9 cellular contexts compared by ENCODE assay signal in the genomic region with DNA sequence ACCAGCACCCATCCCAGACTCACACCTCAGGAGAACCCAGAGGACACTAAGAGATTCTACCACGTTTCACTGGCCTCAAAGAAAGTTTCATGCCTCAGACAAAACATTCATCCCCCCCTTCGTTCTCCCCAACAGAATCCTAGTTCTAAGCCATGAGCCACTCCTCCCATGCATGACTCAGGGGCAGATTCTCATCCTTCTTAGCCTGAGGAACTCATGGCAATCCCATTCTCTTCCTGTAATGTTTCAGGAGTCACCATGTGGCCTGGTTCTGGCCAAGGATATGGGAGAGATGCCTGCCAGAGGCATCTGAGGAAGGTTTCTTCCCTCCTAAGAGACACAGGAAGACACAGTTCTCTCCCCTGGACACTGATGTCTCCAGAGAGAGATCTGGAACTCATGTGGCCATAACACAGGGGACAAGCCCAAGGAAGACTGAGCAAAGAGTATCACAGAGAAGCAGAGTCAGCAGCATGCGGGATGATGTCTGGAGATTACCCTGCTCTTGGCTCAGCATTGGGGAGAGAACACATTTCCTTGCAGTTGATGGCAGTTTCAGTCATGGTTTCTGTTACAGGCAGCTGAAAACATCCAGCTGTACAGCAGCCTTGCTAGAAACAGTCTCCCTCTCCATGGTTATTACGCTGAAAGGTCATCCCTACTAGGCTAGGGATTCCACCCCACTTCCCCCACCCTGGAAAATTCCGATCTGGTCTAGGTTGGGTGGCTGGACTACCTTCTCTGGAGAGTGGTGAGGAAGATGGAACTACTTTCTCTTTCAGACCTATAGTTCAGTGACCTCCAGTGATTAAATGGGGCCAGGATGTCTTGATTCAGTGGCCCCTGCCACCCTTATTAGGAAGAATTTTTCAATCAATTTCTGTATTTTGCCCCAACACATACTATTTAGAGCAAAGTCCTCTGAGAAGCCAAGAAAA.
DNase-seq lines count a peak whose midpoint lies in the region; ATAC-seq, FAIRE-seq and TF ChIP-seq lines count a peak whose summit lies in the region.
"Had no signal": no experiment of that assay in that cellular context is flagged by ENCODE, and none has a peak within 500 bp of the region (broad histone marks: within the 10 kb centered on the region; RNA-seq: fewer than 3 reads in every experiment).

No MANE protein-coding gene starts in this region.

- H3K4me3 ChIP-seq in K562 (no peak overlapping the region), H7 (ENCODE audit: insufficient read depth, low read depth, low read length) (no peak overlapping the region)

- no peaks in the 10 kb centered on the region for H3K79me2 ChIP-seq in K562 (ENCODE audit: control insufficient read depth, insufficient read depth, low read length)

- peaks cover 19 to 35% of the 10 kb centered on the region in 2 experiments for H3K4me1 ChIP-seq in K562 (replicated peaks in 1 of 2; ENCODE audit: control insufficient read depth in 2 of 2, insufficient read depth in 2 of 2, low read length in 2 of 2)

- DNase-seq in EL (peak; percentile 65), GM20000 (ENCODE audit: low spot score) (peak; percentile 32), K562 (ENCODE audit: extremely low read depth in 1 of 4, low spot score in 3 of 4) (no peak), H7 (no peak), NCI-H1092 treated with DMSO at 0.1 percent for 48 hours (lab: John Stamatoyannopoulos, UW) (no peak)
- DNase-seq in activated CD4-positive, alpha-beta T cell treated with anti-CD3 and anti-CD28 coated beads, Interleukin-2, amount 10 ng/mL, durations not matched to agents 24 days and 14 days = no peak
- DNase-seq: NCI-H2029 treated with DMSO at 0.1 percent for 48 hours had no signal

- POLR2A ChIA-PET in K562 (lab: Yijun Ruan, JAX) = interaction anchor here (0.6 kb wide), 1 partner anchor 10 kb away, joined by 3 read pairs; no protein-coding TSS in a partner anchor

- FAIRE-seq in K562 (lab: Jason Lieb, UNC) = no peak

- H3K36me3 ChIP-seq in K562 (ENCODE audit: control insufficient read depth, insufficient read depth, low read length) (no peaks in the 10 kb centered on the region), H7 (replicated peaks; ENCODE audit: control insufficient read depth, insufficient read depth, low read length) (no peaks in the 10 kb centered on the region)

- no peak overlapping the region for H3K27ac Mint-ChIP-seq in activated CD4-positive, alpha-beta T cell treated with anti-CD3 and anti-CD28 coated beads, Interleukin-2, amount 10 ng/mL, durations not matched to agents 24 days and 14 days

- peaks cover 2% of the 10 kb centered on the region for H3K9me3 Mint-ChIP-seq in activated CD4-positive, alpha-beta T cell treated with anti-CD3 and anti-CD28 coated beads, Interleukin-2, amount 10 ng/mL, durations not matched to agents 24 days and 14 days

- TF ChIP-seq RAD21 in K562 (CRISPR knock-in tag; conservative IDR thresholded peaks at IDR 0.05 in 1 of 2, IDR thresholded peaks at IDR 0.05 in 1 of 2) = no peak

- H4K20me1 ChIP-seq in K562 (replicated peaks; ENCODE audit: control insufficient read depth, insufficient read depth, low read length) = no peaks in the 10 kb centered on the region

- no peaks in the 10 kb centered on the region for H3K9me3 ChIP-seq in K562 (replicated peaks; ENCODE audit: control insufficient read depth, insufficient read depth, low read depth, low read length)

- H3K9me1 ChIP-seq in K562 (ENCODE audit: control insufficient read depth, insufficient read depth, low read length) = no peaks in the 10 kb centered on the region

- intact Hi-C loops in K562 (cut with micrococcal nuclease) = no loop called here
- intact Hi-C loops in activated CD4-positive, alpha-beta T cell treated with anti-CD3 and anti-CD28 coated beads, Interleukin-2, amount 10 ng/mL, durations not matched to agents 24 days and 14 days (cut with micrococcal nuclease) = no loop called here

- peak; percentile 70 for ATAC-seq in HG03095 (IDR thresholded peaks at IDR 0.05; ENCODE audit: unreplicated experiment)
- no peak for ATAC-seq in K562
- no peak for ATAC-seq in HG02970 (IDR thresholded peaks at IDR 0.05; ENCODE audit: low FRiP score, unreplicated experiment)

- BruUV-seq in K562 (replicated peaks; lab: Mats Ljungman, UMichigan) = no TSS peak

- peaks cover under 1% of the 10 kb centered on the region for H3K27me3 Mint-ChIP-seq in activated CD4-positive, alpha-beta T cell treated with anti-CD3 and anti-CD28 coated beads, Interleukin-2, amount 10 ng/mL, durations not matched to agents 24 days and 14 days

- WGBS in K562 (ENCODE audit: insufficient coverage, low coverage, missing lambda C conversion rate) = 57% methylated on average over 5 of the region's 5 CpGs

- no peak for TF ChIP-seq POLR2A in K562 (conservative IDR thresholded peaks at IDR 0.05)

- peak overlapping the region in 1 of 2 experiments; percentile 10; a peak in 1 of 4 replicates for H3K9ac ChIP-seq in K562 (ENCODE audit: insufficient read depth in 1 of 2, low read depth in 2 of 2, low read length in 2 of 2)

- H3K27ac ChIP-seq in K562 (ENCODE audit: extremely low read depth, low read depth, low read length) = no peak overlapping the region

- CTCF ChIA-PET in K562 (lab: Yijun Ruan, JAX; ENCODE audit: low intra/inter-chr PET ratio) = no interaction called here

- TF ChIP-seq EP300 in K562 (IDR thresholded peaks at IDR 0.05; ENCODE audit: low read length) = no peak

- TF ChIP-seq CTCF in GM20000 (IDR thresholded peaks at IDR 0.05; ENCODE audit: extremely low read depth, missing control alignments) = no peak
- TF ChIP-seq CTCF in K562 (IDR thresholded peaks at IDR 0.05 in 2 of 3, conservative IDR thresholded peaks at IDR 0.05 in 1 of 3; ENCODE audit: insufficient read depth in 2 of 3, low read depth in 1 of 3, low read length in 3 of 3) = no peak

- in situ Hi-C loops in K562 (cut with MboI) = no loop called here

- H3K4me1 Mint-ChIP-seq in activated CD4-positive, alpha-beta T cell treated with anti-CD3 and anti-CD28 coated beads, Interleukin-2, amount 10 ng/mL, durations not matched to agents 24 days and 14 days = no peaks in the 10 kb centered on the region

- H2AFZ ChIP-seq in K562 (ENCODE audit: low read depth, low read length) = peak overlapping the region; percentile 44

- no peaks in the 10 kb centered on the region for H3K36me3 Mint-ChIP-seq in activated CD4-positive, alpha-beta T cell treated with anti-CD3 and anti-CD28 coated beads, Interleukin-2, amount 10 ng/mL, durations not matched to agents 24 days and 14 days (ENCODE audit: low read depth)

- no peak overlapping the region for H3K4me3 Mint-ChIP-seq in activated CD4-positive, alpha-beta T cell treated with anti-CD3 and anti-CD28 coated beads, Interleukin-2, amount 10 ng/mL, durations not matched to agents 24 days and 14 days

- H3K4me2 ChIP-seq in K562 (ENCODE audit: insufficient read depth, low read length) = no peak overlapping the region

- H3K27me3 ChIP-seq in K562 (ENCODE audit: control insufficient read depth in 2 of 2, insufficient read depth in 2 of 2, low read length in 2 of 2) = no peaks in the 10 kb centered on the region
- H3K27me3 ChIP-seq in H7 (ENCODE audit: control insufficient read depth, insufficient read depth, low read length) = no peaks in the 10 kb centered on the region

TF ChIP-seq in K562, 482 proteins besides CTCF, POLR2A, EP300 and RAD21 (continues in another document):
- TF ChIP-seq, protein P1, sequence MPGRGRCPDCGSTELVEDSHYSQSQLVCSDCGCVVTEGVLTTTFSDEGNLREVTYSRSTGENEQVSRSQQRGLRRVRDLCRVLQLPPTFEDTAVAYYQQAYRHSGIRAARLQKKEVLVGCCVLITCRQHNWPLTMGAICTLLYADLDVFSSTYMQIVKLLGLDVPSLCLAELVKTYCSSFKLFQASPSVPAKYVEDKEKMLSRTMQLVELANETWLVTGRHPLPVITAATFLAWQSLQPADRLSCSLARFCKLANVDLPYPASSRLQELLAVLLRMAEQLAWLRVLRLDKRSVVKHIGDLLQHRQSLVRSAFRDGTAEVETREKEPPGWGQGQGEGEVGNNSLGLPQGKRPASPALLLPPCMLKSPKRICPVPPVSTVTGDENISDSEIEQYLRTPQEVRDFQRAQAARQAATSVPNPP (IDR thresholded peaks at IDR 0.05; ENCODE audit: borderline replicate concordance, insufficient read depth, insufficient read length) = no peak
- no peak for TF ChIP-seq CHCHD3 (CRISPR knock-in tag; IDR thresholded peaks at IDR 0.05)
- TF ChIP-seq GATA2 (CRISPR knock-in tag; IDR thresholded peaks at IDR 0.05) = no peak
- TF ChIP-seq ZNF232 (CRISPR knock-in tag; IDR thresholded peaks at IDR 0.05) = no peak
- TF ChIP-seq XRCC3 (IDR thresholded peaks at IDR 0.05) = no peak
- TF ChIP-seq U2AF1 (optimal IDR thresholded peaks at IDR 0.05; ENCODE audit: low read depth, low read length) = no peak
- no peak for TF ChIP-seq ZNF3 (CRISPR knock-in tag; IDR thresholded peaks at IDR 0.05)
- no peak for TF ChIP-seq KDM2B (CRISPR knock-in tag; IDR thresholded peaks at IDR 0.05)
- TF ChIP-seq PTTG1 (tag; IDR thresholded peaks at IDR 0.05; ENCODE audit: low read depth) = no peak
- TF ChIP-seq SMC3 (conservative IDR thresholded peaks at IDR 0.05; ENCODE audit: insufficient read depth, low read depth, low read length) = no peak
- no peak for TF ChIP-seq FOXK1 (CRISPR knock-in tag; IDR thresholded peaks at IDR 0.05; ENCODE audit: borderline replicate concordance)
- TF ChIP-seq ZBTB7A (IDR thresholded peaks at IDR 0.05; ENCODE audit: borderline replicate concordance, control insufficient read depth, low read depth, low read length) = no peak
- TF ChIP-seq, protein P2, sequence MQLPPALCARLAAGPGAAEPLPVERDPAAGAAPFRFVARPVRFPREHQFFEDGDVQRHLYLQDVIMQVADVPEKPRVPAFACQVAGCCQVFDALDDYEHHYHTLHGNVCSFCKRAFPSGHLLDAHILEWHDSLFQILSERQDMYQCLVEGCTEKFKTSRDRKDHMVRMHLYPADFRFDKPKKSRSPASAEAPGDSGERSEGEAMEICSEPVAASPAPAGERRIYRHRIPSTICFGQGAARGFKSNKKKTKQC (CRISPR knock-in tag; IDR thresholded peaks at IDR 0.05) = no peak
- no peak for TF ChIP-seq ARID1B (IDR thresholded peaks at IDR 0.05)
- no peak for TF ChIP-seq PHF21A (IDR thresholded peaks at IDR 0.05; ENCODE audit: borderline replicate concordance, low read depth)
- TF ChIP-seq, protein P3, sequence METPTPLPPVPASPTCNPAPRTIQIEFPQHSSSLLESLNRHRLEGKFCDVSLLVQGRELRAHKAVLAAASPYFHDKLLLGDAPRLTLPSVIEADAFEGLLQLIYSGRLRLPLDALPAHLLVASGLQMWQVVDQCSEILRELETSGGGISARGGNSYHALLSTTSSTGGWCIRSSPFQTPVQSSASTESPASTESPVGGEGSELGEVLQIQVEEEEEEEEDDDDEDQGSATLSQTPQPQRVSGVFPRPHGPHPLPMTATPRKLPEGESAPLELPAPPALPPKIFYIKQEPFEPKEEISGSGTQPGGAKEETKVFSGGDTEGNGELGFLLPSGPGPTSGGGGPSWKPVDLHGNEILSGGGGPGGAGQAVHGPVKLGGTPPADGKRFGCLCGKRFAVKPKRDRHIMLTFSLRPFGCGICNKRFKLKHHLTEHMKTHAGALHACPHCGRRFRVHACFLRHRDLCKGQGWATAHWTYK (CRISPR knock-in tag; IDR thresholded peaks at IDR 0.05) = no peak
- TF ChIP-seq RBM34 (IDR thresholded peaks at IDR 0.05; ENCODE audit: borderline replicate concordance, insufficient read depth, low read length) = no peak

Comparison
In these comparisons a context has a peak if more than half of its experiments do, and no peak if none do; other contexts are left out.
1. DNase-seq: peak in EL (single experiment) and GM20000 (single experiment); none in K562 (0 of 4), activated CD4-positive, alpha-beta T cell treated with anti-CD3 and anti-CD28 coated beads, Interleukin-2, amount 10 ng/mL, durations not matched to agents 24 days and 14 days (single experiment), H7 (single experiment) and NCI-H1092 treated with DMSO at 0.1 percent for 48 hours (single experiment).